ENCODE assay signal across 9 cellular contexts in the genomic region with DNA sequence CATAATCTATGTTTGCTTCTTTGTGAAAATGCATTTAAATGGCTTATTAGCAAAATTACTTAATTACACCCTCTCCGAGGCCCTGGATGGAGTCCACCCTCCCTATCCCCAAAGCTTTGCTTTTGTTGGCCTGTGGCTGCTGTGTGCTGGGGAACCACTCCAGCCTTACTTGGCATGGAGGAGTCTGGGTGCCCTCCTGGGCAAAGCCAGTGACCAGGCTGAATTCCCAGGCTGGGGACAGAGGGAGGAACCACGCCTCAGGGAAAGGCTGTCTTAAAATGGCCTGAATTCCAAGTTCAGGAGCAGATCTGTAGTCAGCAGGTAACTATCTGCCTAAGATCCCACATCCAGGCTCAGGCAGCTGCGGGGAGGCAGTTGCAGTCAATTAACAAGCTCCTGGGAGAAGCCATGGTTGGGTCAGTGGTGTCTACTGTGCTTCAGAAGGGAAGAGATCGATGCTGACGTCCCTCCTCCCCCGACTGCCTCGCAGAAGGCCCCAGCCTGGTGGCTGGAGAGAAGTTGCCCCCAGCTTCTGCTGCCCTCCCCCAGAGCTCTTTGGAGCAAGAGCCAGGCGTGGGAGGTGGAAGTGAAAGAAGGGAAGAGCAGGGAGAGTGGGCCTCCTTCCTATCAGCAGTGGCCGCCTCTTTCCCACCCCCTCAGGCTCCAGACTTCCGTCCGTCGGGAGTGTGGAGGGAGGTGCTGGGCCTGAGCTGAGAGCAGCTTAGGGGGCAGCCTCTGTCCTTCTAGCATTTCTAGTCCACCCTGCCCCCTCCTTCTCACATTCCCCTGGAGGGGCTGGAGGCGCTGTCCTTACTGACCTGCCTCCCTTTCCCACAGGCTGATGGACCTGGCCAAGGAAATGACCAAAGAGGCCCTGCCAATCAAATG. TPM values are rescaled to one million over a fixed set of nuclear protein-coding genes. Genes with fewer than 3 reads are reported as not detected.
DNase-seq lines count a peak whose midpoint lies in the region; ATAC-seq and TF ChIP-seq lines count a peak whose summit lies in the region.
"Had no signal": no experiment of that assay in that cellular context is flagged by ENCODE, and none has a peak within 500 bp of the region (broad histone marks: within the 10 kb centered on the region; RNA-seq: fewer than 3 reads in every experiment).

No MANE protein-coding gene starts in this region.

- H3K27me3 ChIP-seq in left ventricle myocardium inferior (ENCODE audit: low read depth): no peaks in the 10 kb centered on the region

- H3K4me1 ChIP-seq in left ventricle myocardium inferior: peaks cover 78% of the 10 kb centered on the region

- H3K9me3 Mint-ChIP-seq in activated T-helper 2 cell treated with anti-CD3 and anti-CD28 coated beads, Interferon-gamma antibody, Interleukin-2, Interleukin-4, amounts not matched to agents 10 μg/mL and 5 μg/mL and 100 μg/mL, durations not matched to agents 14 hours and 24 hours and 36 hours: no peaks in the 10 kb centered on the region

- H3K4me3 ChIP-seq in left ventricle myocardium inferior: no peak overlapping the region

- peaks cover 11% of the 10 kb centered on the region for H3K36me3 ChIP-seq in left ventricle myocardium inferior

- H3K27ac ChIP-seq in left ventricle myocardium inferior (replicated peaks): peak overlapping the region; percentile 81

- DNase-seq in GM03348 (ENCODE audit: low spot score) (peak; percentile 41), left ventricle myocardium inferior (peak; percentile 60), pulmonary artery endothelial cell (ENCODE audit: low read depth, low spot score) (peak; percentile 87), GM19238 (ENCODE audit: insufficient read length, low spot score) (no peak)
- DNase-seq in activated T-helper 2 cell treated with anti-CD3 and anti-CD28 coated beads, Interferon-gamma antibody, Interleukin-2, Interleukin-4, amounts not matched to agents 10 μg/mL and 5 μg/mL and 100 μg/mL, durations not matched to agents 14 hours and 24 hours and 36 hours (ENCODE audit: low spot score): peak; percentile 6
- DNase-seq: central memory CD4-positive, alpha-beta T cell had no signal

- ATAC-seq in HG03571 (IDR thresholded peaks at IDR 0.05; ENCODE audit: unreplicated experiment) (no peak), HG03175 (IDR thresholded peaks at IDR 0.05; ENCODE audit: unreplicated experiment) (no peak), HG02870 (IDR thresholded peaks at IDR 0.05; ENCODE audit: unreplicated experiment) (no peak)

- peaks cover 2% of the 10 kb centered on the region for H3K27me3 Mint-ChIP-seq in activated T-helper 2 cell treated with anti-CD3 and anti-CD28 coated beads, Interferon-gamma antibody, Interleukin-2, Interleukin-4, amounts not matched to agents 10 μg/mL and 5 μg/mL and 100 μg/mL, durations not matched to agents 14 hours and 24 hours and 36 hours (ENCODE audit: low read depth)

- no peaks in the 10 kb centered on the region for H3K9me3 ChIP-seq in left ventricle myocardium inferior (replicated peaks)

- no peaks in the 10 kb centered on the region for H3K36me3 Mint-ChIP-seq in activated T-helper 2 cell treated with anti-CD3 and anti-CD28 coated beads, Interferon-gamma antibody, Interleukin-2, Interleukin-4, amounts not matched to agents 10 μg/mL and 5 μg/mL and 100 μg/mL, durations not matched to agents 14 hours and 24 hours and 36 hours (ENCODE audit: low read depth)

- H3K27ac Mint-ChIP-seq in activated T-helper 2 cell treated with anti-CD3 and anti-CD28 coated beads, Interferon-gamma antibody, Interleukin-2, Interleukin-4, amounts not matched to agents 10 μg/mL and 5 μg/mL and 100 μg/mL, durations not matched to agents 14 hours and 24 hours and 36 hours: no peak overlapping the region

- no peak overlapping the region for H3K4me3 Mint-ChIP-seq in activated T-helper 2 cell treated with anti-CD3 and anti-CD28 coated beads, Interferon-gamma antibody, Interleukin-2, Interleukin-4, amounts not matched to agents 10 μg/mL and 5 μg/mL and 100 μg/mL, durations not matched to agents 14 hours and 24 hours and 36 hours (ENCODE audit: low read depth)

- H3K4me1 Mint-ChIP-seq in activated T-helper 2 cell treated with anti-CD3 and anti-CD28 coated beads, Interferon-gamma antibody, Interleukin-2, Interleukin-4, amounts not matched to agents 10 μg/mL and 5 μg/mL and 100 μg/mL, durations not matched to agents 14 hours and 24 hours and 36 hours (ENCODE audit: low read depth): peaks cover 32% of the 10 kb centered on the region

- intact Hi-C loops in activated T-helper 2 cell treated with anti-CD3 and anti-CD28 coated beads, Interferon-gamma antibody, Interleukin-2, Interleukin-4, amounts not matched to agents 10 μg/mL and 5 μg/mL and 100 μg/mL, durations not matched to agents 14 hours and 24 hours and 36 hours (cut with micrococcal nuclease): no loop called here
- intact Hi-C loops in left ventricle myocardium inferior (cut with micrococcal nuclease): no loop called here

- TF ChIP-seq CTCF in left ventricle myocardium inferior (IDR thresholded peaks at IDR 0.05; ENCODE audit: borderline replicate concordance): no peak

RNA-seq across cellular contexts. Expression of gene VASH1, which starts 11.3 kb away (rescaled TPM):
- 12.4 and 12.9 TPM in 2 replicates for total RNA-seq in activated T-helper 2 cell treated with anti-CD3 and anti-CD28 coated beads, Interferon-gamma antibody, Interleukin-2, Interleukin-4, amounts not matched to agents 10 μg/mL and 5 μg/mL and 100 μg/mL, durations not matched to agents 14 hours and 24 hours and 36 hours
- total RNA-seq in left ventricle myocardium inferior (12.4 TPM), pulmonary artery endothelial cell (94.6 and 104 TPM in 2 replicates)

RNA-seq across cellular contexts. Expression of gene ANGEL1, which starts 40.1 kb away (rescaled TPM):
- 15.0 and 15.9 TPM in 2 replicates for total RNA-seq in activated T-helper 2 cell treated with anti-CD3 and anti-CD28 coated beads, Interferon-gamma antibody, Interleukin-2, Interleukin-4, amounts not matched to agents 10 μg/mL and 5 μg/mL and 100 μg/mL, durations not matched to agents 14 hours and 24 hours and 36 hours
- total RNA-seq in left ventricle myocardium inferior (9.3 TPM), pulmonary artery endothelial cell (8.8 and 8.9 TPM in 2 replicates)

RNA-seq across cellular contexts. Expression of gene LRRC74A, which starts 53.7 kb away (rescaled TPM):
- total RNA-seq in activated T-helper 2 cell treated with anti-CD3 and anti-CD28 coated beads, Interferon-gamma antibody, Interleukin-2, Interleukin-4, amounts not matched to agents 10 μg/mL and 5 μg/mL and 100 μg/mL, durations not matched to agents 14 hours and 24 hours and 36 hours: not detected in 2 replicates
- total RNA-seq in left ventricle myocardium inferior (not detected), pulmonary artery endothelial cell (not detected in 2 replicates)
